Comparison of ENCODE assay signal across 20 cellular contexts in the genomic region with DNA sequence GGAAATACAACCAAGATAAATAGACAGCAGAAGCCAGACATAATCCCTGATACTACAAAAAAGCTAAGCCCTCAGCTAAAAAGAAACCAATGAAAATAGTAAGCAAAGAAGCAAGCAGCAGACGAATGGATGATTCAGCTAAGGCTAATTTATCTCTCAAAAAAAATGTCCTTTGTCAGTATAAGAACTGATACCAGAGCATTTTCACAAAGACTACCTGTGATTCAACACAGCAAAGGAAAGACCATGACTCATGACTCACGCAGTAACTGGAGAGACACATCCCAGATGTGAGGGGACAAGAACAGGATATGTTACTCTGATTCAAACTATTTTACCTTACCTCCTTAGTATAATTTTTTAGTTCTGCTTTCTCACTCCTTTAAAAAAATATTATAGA.
DNase-seq lines count a peak whose midpoint lies in the region; ATAC-seq and TF ChIP-seq lines count a peak whose summit lies in the region.
"Had no signal": no experiment of that assay in that cellular context is flagged by ENCODE, and none has a peak within 500 bp of the region (broad histone marks: within the 10 kb centered on the region; RNA-seq: fewer than 3 reads in every experiment).

No MANE protein-coding gene starts in this region.

- no peaks in the 10 kb centered on the region for H3K9me3 ChIP-seq in MM.1S (replicated peaks; ENCODE audit: insufficient read depth, low read length)
- H3K9me3 ChIP-seq: Caco-2, suprapubic skin had no signal

- no peaks in the 10 kb centered on the region for H3K36me3 ChIP-seq in MM.1S (replicated peaks; ENCODE audit: insufficient read depth, low read length)
- H3K36me3 ChIP-seq: esophagus muscularis mucosa, suprapubic skin had no signal

- no peaks in the 10 kb centered on the region for H3K27me3 ChIP-seq in MM.1S (replicated peaks; ENCODE audit: insufficient read depth, low read length)
- H3K27me3 ChIP-seq: esophagus muscularis mucosa, suprapubic skin had no signal

- no peak overlapping the region for H3K4me3 ChIP-seq in MM.1S (ENCODE audit: low read length)
- H3K4me3 ChIP-seq: esophagus muscularis mucosa, suprapubic skin had no signal

- no peaks in the 10 kb centered on the region for H3K4me1 ChIP-seq in MM.1S (ENCODE audit: low read length)
- H3K4me1 ChIP-seq: Caco-2, esophagus muscularis mucosa, suprapubic skin had no signal

- no peaks in the 10 kb centered on the region for H3K9me2 ChIP-seq in MM.1S (replicated peaks; ENCODE audit: insufficient read depth, low read length)

- peaks cover 8% of the 10 kb centered on the region; the same call in 1 of the 2 replicates for H3F3A ChIP-seq in MM.1S (ENCODE audit: insufficient read depth, low read length)

- peak overlapping the region; percentile 21; the same call in 1 of the 2 replicates for H2AFZ ChIP-seq in MM.1S (ENCODE audit: low read length)

- no peak overlapping the region for H3K9ac ChIP-seq in MM.1S (ENCODE audit: low read length)

- peak overlapping the region; percentile 17; the same call in 1 of the 2 replicates for H3K27ac ChIP-seq in MM.1S (ENCODE audit: low read length)
- H3K27ac ChIP-seq: esophagus muscularis mucosa, suprapubic skin had no signal

- ATAC-seq in GM18511 (IDR thresholded peaks at IDR 0.05; ENCODE audit: unreplicated experiment) = no peak
- ATAC-seq in HG02763 (IDR thresholded peaks at IDR 0.05; ENCODE audit: unreplicated experiment) = no peak
- ATAC-seq: left colon had no signal

- H4K20me1 ChIP-seq in MM.1S (ENCODE audit: insufficient read depth, low read length) = no peaks in the 10 kb centered on the region

- DNase-seq in DMS53 treated with DMSO at 0.1 percent for 48 hours (lab: John Stamatoyannopoulos, UW; ENCODE audit: unreplicated experiment) (peak; percentile 22), MM.1S (peak; percentile 12), amniotic epithelial cell (ENCODE audit: low read depth) (peak; percentile 63), islet precursor cell (peak; percentile 66), NCI-H774 (lab: John Stamatoyannopoulos, UW) (no peak), GM19240 (ENCODE audit: insufficient read length, low spot score) (no peak)
- DNase-seq: activated CD4-positive, CD25-positive, alpha-beta regulatory T cell treated with anti-CD3 and anti-CD28 coated beads, Interleukin-2, amount 50 U/mL, for 72 hours; activated naive CD4-positive, alpha-beta T cell treated with anti-CD3 and anti-CD28 coated beads, Interleukin-2, amount 10 ng/mL, durations not matched to agents 7 days and 5 days; Caco-2; HCEC 1CT; left colon; NCI-H2029; NCI-H526 treated with DMSO at 0.1 percent for 48 hours; occipital lobe; stimulated activated CD4-positive, alpha-beta T cell treated with anti-CD3 and anti-CD28 coated beads, Interleukin-4, amount 100 ng/mL, for 24 hours; stimulated activated CD8-positive, alpha-beta memory T cell treated with anti-CD3 and anti-CD28 coated beads, Interleukin-4, amount 100 ng/mL, for 48 hours had no signal

- TF ChIP-seq CTCF in MM.1S (IDR thresholded peaks at IDR 0.05; ENCODE audit: low read length) = no peak

- H3K4me2 ChIP-seq in MM.1S (ENCODE audit: low read depth, low read length) = peak overlapping the region; percentile 48

- H3K79me2 ChIP-seq in MM.1S (ENCODE audit: low read length) = no peaks in the 10 kb centered on the region

Comparison
In these comparisons a context has a peak if more than half of its experiments do, and no peak if none do; other contexts are left out.
1. DNase-seq: peak in DMS53 treated with DMSO at 0.1 percent for 48 hours (single experiment), MM.1S (single experiment), amniotic epithelial cell (single experiment) and islet precursor cell (single experiment); none in NCI-H774 (single experiment) and GM19240 (single experiment).